In the genomic region with DNA sequence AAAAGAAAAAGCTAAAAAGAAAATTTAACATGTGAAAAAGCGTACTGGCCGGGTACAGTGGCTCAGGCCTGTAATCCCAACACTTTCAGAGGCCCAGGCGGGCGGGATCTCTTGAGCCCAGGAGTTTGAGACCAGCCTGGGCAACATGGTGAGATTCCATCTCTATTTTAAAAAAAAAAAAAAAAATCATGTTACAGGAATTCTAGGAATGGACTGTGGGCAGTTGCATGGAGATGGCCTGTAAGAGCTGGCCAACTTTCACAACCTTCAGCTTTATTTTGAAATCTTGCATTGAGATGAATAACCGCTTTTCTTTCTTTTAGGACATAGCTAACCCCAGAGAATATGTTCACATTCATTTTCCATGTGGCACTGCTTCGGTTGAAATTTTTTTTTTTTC, we compare ENCODE assay signal across 1 cellular context.
TF ChIP-seq lines count a peak whose summit lies in the region.

No MANE protein-coding gene starts in this region.

TF ChIP-seq in HepG2, 621 proteins besides CTCF, POLR2A, EP300 and RAD21:
- TF ChIP-seq RARG (CRISPR knock-in tag; IDR thresholded peaks at IDR 0.05; ENCODE audit: low read depth) (no peak), CEBPB (IDR thresholded peaks at IDR 0.05; ENCODE audit: borderline replicate concordance, low read depth, low read length) (0 out of 2 replicates have a peak, but pooled peaks have one; percentile 34)
TF ChIP-seq in HepG2: peak in this region for 1.
